ENCODE assay signal across 1 cellular context in the genomic region with DNA sequence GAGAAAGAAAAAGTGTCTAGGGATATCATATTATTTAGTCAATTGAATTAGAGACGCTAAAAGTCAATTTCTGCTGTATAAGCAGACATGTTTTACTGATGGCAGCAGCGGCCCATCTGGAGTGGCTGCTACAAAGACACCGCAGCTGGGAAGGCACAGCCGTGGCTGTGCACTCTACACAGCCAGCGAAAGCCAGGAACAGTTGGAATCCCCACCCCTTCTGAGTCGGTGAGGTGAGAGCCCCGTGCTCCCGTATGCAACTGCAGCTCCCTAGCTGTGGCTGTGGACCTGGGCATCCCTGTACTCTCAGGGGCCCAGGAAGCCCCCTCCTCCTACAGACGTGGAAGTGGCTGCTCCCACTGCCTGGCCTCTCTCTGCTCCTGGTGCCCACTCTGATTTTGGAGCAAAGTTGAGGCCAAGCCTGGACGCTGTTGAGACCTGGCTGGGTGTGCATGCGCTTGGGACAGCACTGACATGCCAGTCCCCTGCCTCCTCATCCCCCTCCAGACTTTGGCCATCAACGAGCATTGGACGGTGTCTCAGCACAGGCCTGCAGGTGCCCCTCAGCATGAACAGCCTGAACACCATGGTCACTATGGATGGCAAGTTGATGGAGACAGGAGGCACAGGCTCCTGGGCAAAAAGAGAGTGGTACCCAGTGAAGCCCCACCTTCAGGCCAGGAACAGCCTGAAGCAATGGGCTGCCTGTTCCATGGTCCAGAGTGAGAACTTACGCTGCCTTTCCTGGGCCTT.
TF ChIP-seq lines count a peak whose summit lies in the region.

No MANE protein-coding gene starts in this region.

TF ChIP-seq in H1, 55 proteins besides CTCF, POLR2A, EP300 and RAD21 (continued from another document):
- TF ChIP-seq, protein P1, sequence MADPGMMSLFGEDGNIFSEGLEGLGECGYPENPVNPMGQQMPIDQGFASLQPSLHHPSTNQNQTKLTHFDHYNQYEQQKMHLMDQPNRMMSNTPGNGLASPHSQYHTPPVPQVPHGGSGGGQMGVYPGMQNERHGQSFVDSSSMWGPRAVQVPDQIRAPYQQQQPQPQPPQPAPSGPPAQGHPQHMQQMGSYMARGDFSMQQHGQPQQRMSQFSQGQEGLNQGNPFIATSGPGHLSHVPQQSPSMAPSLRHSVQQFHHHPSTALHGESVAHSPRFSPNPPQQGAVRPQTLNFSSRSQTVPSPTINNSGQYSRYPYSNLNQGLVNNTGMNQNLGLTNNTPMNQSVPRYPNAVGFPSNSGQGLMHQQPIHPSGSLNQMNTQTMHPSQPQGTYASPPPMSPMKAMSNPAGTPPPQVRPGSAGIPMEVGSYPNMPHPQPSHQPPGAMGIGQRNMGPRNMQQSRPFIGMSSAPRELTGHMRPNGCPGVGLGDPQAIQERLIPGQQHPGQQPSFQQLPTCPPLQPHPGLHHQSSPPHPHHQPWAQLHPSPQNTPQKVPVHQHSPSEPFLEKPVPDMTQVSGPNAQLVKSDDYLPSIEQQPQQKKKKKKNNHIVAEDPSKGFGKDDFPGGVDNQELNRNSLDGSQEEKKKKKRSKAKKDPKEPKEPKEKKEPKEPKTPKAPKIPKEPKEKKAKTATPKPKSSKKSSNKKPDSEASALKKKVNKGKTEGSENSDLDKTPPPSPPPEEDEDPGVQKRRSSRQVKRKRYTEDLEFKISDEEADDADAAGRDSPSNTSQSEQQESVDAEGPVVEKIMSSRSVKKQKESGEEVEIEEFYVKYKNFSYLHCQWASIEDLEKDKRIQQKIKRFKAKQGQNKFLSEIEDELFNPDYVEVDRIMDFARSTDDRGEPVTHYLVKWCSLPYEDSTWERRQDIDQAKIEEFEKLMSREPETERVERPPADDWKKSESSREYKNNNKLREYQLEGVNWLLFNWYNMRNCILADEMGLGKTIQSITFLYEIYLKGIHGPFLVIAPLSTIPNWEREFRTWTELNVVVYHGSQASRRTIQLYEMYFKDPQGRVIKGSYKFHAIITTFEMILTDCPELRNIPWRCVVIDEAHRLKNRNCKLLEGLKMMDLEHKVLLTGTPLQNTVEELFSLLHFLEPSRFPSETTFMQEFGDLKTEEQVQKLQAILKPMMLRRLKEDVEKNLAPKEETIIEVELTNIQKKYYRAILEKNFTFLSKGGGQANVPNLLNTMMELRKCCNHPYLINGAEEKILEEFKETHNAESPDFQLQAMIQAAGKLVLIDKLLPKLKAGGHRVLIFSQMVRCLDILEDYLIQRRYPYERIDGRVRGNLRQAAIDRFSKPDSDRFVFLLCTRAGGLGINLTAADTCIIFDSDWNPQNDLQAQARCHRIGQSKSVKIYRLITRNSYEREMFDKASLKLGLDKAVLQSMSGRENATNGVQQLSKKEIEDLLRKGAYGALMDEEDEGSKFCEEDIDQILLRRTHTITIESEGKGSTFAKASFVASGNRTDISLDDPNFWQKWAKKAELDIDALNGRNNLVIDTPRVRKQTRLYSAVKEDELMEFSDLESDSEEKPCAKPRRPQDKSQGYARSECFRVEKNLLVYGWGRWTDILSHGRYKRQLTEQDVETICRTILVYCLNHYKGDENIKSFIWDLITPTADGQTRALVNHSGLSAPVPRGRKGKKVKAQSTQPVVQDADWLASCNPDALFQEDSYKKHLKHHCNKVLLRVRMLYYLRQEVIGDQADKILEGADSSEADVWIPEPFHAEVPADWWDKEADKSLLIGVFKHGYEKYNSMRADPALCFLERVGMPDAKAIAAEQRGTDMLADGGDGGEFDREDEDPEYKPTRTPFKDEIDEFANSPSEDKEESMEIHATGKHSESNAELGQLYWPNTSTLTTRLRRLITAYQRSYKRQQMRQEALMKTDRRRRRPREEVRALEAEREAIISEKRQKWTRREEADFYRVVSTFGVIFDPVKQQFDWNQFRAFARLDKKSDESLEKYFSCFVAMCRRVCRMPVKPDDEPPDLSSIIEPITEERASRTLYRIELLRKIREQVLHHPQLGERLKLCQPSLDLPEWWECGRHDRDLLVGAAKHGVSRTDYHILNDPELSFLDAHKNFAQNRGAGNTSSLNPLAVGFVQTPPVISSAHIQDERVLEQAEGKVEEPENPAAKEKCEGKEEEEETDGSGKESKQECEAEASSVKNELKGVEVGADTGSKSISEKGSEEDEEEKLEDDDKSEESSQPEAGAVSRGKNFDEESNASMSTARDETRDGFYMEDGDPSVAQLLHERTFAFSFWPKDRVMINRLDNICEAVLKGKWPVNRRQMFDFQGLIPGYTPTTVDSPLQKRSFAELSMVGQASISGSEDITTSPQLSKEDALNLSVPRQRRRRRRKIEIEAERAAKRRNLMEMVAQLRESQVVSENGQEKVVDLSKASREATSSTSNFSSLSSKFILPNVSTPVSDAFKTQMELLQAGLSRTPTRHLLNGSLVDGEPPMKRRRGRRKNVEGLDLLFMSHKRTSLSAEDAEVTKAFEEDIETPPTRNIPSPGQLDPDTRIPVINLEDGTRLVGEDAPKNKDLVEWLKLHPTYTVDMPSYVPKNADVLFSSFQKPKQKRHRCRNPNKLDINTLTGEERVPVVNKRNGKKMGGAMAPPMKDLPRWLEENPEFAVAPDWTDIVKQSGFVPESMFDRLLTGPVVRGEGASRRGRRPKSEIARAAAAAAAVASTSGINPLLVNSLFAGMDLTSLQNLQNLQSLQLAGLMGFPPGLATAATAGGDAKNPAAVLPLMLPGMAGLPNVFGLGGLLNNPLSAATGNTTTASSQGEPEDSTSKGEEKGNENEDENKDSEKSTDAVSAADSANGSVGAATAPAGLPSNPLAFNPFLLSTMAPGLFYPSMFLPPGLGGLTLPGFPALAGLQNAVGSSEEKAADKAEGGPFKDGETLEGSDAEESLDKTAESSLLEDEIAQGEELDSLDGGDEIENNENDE (IDR thresholded peaks at IDR 0.05; ENCODE audit: insufficient replicate concordance, low read length): no peak
- TF ChIP-seq CTBP2 (IDR thresholded peaks at IDR 0.05; ENCODE audit: borderline replicate concordance, insufficient read depth, insufficient read length, low read length) (no peak), KDM4A (IDR thresholded peaks at IDR 0.05; ENCODE audit: low read depth, low read length, severe bottlenecking) (no peak), SUZ12 (IDR thresholded peaks at IDR 0.05; ENCODE audit: low read length) (no peak), YY1 (IDR thresholded peaks at IDR 0.05; ENCODE audit: low read depth, low read length) (no peak), EGR1 (IDR thresholded peaks at IDR 0.05; ENCODE audit: borderline replicate concordance, low read depth, low read length) (no peak), GTF2F1 (IDR thresholded peaks at IDR 0.05; ENCODE audit: borderline replicate concordance, low read depth, low read length) (no peak), CEBPB (IDR thresholded peaks at IDR 0.05; ENCODE audit: low read depth, low read length) (no peak)
- TF ChIP-seq, protein P2, sequence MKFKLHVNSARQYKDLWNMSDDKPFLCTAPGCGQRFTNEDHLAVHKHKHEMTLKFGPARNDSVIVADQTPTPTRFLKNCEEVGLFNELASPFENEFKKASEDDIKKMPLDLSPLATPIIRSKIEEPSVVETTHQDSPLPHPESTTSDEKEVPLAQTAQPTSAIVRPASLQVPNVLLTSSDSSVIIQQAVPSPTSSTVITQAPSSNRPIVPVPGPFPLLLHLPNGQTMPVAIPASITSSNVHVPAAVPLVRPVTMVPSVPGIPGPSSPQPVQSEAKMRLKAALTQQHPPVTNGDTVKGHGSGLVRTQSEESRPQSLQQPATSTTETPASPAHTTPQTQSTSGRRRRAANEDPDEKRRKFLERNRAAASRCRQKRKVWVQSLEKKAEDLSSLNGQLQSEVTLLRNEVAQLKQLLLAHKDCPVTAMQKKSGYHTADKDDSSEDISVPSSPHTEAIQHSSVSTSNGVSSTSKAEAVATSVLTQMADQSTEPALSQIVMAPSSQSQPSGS (IDR thresholded peaks at IDR 0.05; ENCODE audit: low read length): no peak
